Comparison of ENCODE assay signal across 25 cellular contexts in genomic region chr2:197054437-197054836, GRCh38.
A peak's percentile ranks its signal among the peaks of the same experiment; 100 is the strongest.
DNase-seq lines count a peak whose midpoint lies in the region; ATAC-seq and TF ChIP-seq lines count a peak whose summit lies in the region.
"Had no signal": no experiment of that assay in that cellular context is flagged by ENCODE, and none has a peak within 500 bp of the region (broad histone marks: within the 10 kb centered on the region; RNA-seq: fewer than 3 reads in every experiment).

No MANE protein-coding gene starts in this region.

- H3K27me3 Mint-ChIP-seq in CD4-positive, alpha-beta memory T cell, result no peaks in the 10 kb centered on the region
- no peaks in the 10 kb centered on the region for H3K27me3 Mint-ChIP-seq in activated naive CD8-positive, alpha-beta T cell treated with anti-CD3 and anti-CD28 coated beads, Interleukin-2, amount 50 U/mL, for 24 hours
- no peaks in the 10 kb centered on the region for H3K27me3 Mint-ChIP-seq in activated CD8-positive, alpha-beta memory T cell treated with anti-CD3 and anti-CD28 coated beads, Interleukin-2, amount 10 ng/mL, durations not matched to agents 7 days and 5 days

- H3K9me3 Mint-ChIP-seq in CD4-positive, alpha-beta memory T cell, result peaks cover 0 to 26% (median 12%) of the 10 kb centered on the region in 8 donors
- peaks cover 33% of the 10 kb centered on the region for H3K9me3 Mint-ChIP-seq in activated naive CD8-positive, alpha-beta T cell treated with anti-CD3 and anti-CD28 coated beads, Interleukin-2, amount 50 U/mL, for 24 hours
- peaks cover 12% of the 10 kb centered on the region for H3K9me3 Mint-ChIP-seq in activated CD8-positive, alpha-beta memory T cell treated with anti-CD3 and anti-CD28 coated beads, Interleukin-2, amount 10 ng/mL, durations not matched to agents 7 days and 5 days (ENCODE audit: low read depth)

- no peak overlapping the region for H3K4me3 Mint-ChIP-seq in CD4-positive, alpha-beta memory T cell
- H3K4me3 Mint-ChIP-seq in activated naive CD8-positive, alpha-beta T cell treated with anti-CD3 and anti-CD28 coated beads, Interleukin-2, amount 50 U/mL, for 24 hours, result no peak overlapping the region
- no peak overlapping the region for H3K4me3 Mint-ChIP-seq in activated CD8-positive, alpha-beta memory T cell treated with anti-CD3 and anti-CD28 coated beads, Interleukin-2, amount 10 ng/mL, durations not matched to agents 7 days and 5 days
- H3K4me3 Mint-ChIP-seq: CD8-positive, alpha-beta T cell; H9 had no signal

- no peak overlapping the region for H3K27ac ChIP-seq in CD4-positive, alpha-beta memory T cell (ENCODE audit: low read depth, low read length)
- H3K27ac ChIP-seq: ascending aorta, dorsolateral prefrontal cortex, tibial nerve had no signal

- peaks cover 0 to 6% of the 10 kb centered on the region in 2 donors for H3K9me3 ChIP-seq in CD4-positive, alpha-beta memory T cell (ENCODE audit: control insufficient read depth in 1 of 2, low read length in 2 of 2)

- no peaks in the 10 kb centered on the region for H3K27me3 ChIP-seq in CD4-positive, alpha-beta memory T cell (ENCODE audit: insufficient read depth, low read length)
- H3K27me3 ChIP-seq in kidney epithelial cell (ENCODE audit: control insufficient read depth, insufficient read depth, low read length), result no peaks in the 10 kb centered on the region
- H3K27me3 ChIP-seq: ascending aorta, dorsolateral prefrontal cortex, tibial nerve had no signal

- H3K36me3 Mint-ChIP-seq in CD4-positive, alpha-beta memory T cell, result peaks cover 80 to 88% of the 10 kb centered on the region in 2 donors
- H3K36me3 Mint-ChIP-seq in activated naive CD8-positive, alpha-beta T cell treated with anti-CD3 and anti-CD28 coated beads, Interleukin-2, amount 50 U/mL, for 24 hours (ENCODE audit: low read depth), result peaks cover 86% of the 10 kb centered on the region
- peaks cover 93% of the 10 kb centered on the region for H3K36me3 Mint-ChIP-seq in activated CD8-positive, alpha-beta memory T cell treated with anti-CD3 and anti-CD28 coated beads, Interleukin-2, amount 10 ng/mL, durations not matched to agents 7 days and 5 days

- no peak for DNase-seq in CD4-positive, alpha-beta memory T cell
- DNase-seq in ELR (ENCODE audit: low read depth) (peak; percentile 51), kidney epithelial cell (ENCODE audit: low read depth) (peak; percentile 14), NCI-H1436 treated with DMSO at 0.1 percent for 48 hours (lab: John Stamatoyannopoulos, UW) (no peak), hepatic stellate cell (ENCODE audit: low spot score) (no peak)
- no peak for DNase-seq in activated naive CD8-positive, alpha-beta T cell treated with anti-CD3 and anti-CD28 coated beads, Interleukin-2, amount 50 U/mL, for 24 hours
- DNase-seq in activated CD8-positive, alpha-beta memory T cell treated with anti-CD3 and anti-CD28 coated beads, Interleukin-2, amount 10 ng/mL, durations not matched to agents 7 days and 5 days, result no peak
- no peak for DNase-seq in stimulated activated CD4-positive, alpha-beta T cell treated with anti-CD3 and anti-CD28 coated beads, Interleukin-2, amount 100 ng/mL, for 24 hours
- DNase-seq: activated CD4-positive, alpha-beta T cell treated with anti-CD3 and anti-CD28 coated beads for 1 hour; activated gamma-delta T cell treated with Interleukin-2 at 50 U/mL for 16 hours; CD8-positive, alpha-beta T cell; DMS53; dorsolateral prefrontal cortex; H9; hypothalamus; NCI-H1694 treated with DMSO at 0.1 percent for 48 hours; NCI-H69; SHP77; small intestine; stimulated activated CD4-positive, alpha-beta T cell treated with anti-CD3 and anti-CD28 coated beads, Interleukin-2, amount 100 ng/mL, for 48 hours; stimulated activated naive CD4-positive, alpha-beta T cell treated with Interleukin-2 at 50 U/mL for 16 hours had no signal

- CTCF ChIA-PET in CD4-positive, alpha-beta memory T cell (lab: Charles Lee; ENCODE audit: partially characterized antibody), result no interaction called here
- CTCF ChIA-PET in activated CD8-positive, alpha-beta memory T cell treated with anti-CD3 and anti-CD28 coated beads, Interleukin-2, amount 10 ng/mL, durations not matched to agents 7 days and 5 days (lab: Charles Lee), result no interaction called here

- H3K4me1 ChIP-seq in CD4-positive, alpha-beta memory T cell (ENCODE audit: insufficient read depth, low read length), result peaks cover 30% of the 10 kb centered on the region
- H3K4me1 ChIP-seq: ascending aorta, tibial nerve had no signal

- peak overlapping the region in 4 of 7 donors; percentile 0 to 77 (median 34) for H3K27ac Mint-ChIP-seq in CD4-positive, alpha-beta memory T cell
- peak overlapping the region; percentile 58 for H3K27ac Mint-ChIP-seq in activated naive CD8-positive, alpha-beta T cell treated with anti-CD3 and anti-CD28 coated beads, Interleukin-2, amount 50 U/mL, for 24 hours
- no peak overlapping the region for H3K27ac Mint-ChIP-seq in activated CD8-positive, alpha-beta memory T cell treated with anti-CD3 and anti-CD28 coated beads, Interleukin-2, amount 10 ng/mL, durations not matched to agents 7 days and 5 days
- H3K27ac Mint-ChIP-seq: H9 had no signal

- no peak for TF ChIP-seq CTCF in kidney epithelial cell (IDR thresholded peaks at IDR 0.05; ENCODE audit: insufficient read depth, low read length, poor library complexity, severe bottlenecking)

- no peak overlapping the region for H3K4me3 ChIP-seq in CD4-positive, alpha-beta memory T cell (ENCODE audit: low read length in 2 of 2)
- no peak overlapping the region for H3K4me3 ChIP-seq in kidney epithelial cell (ENCODE audit: low read depth, low read length)
- H3K4me3 ChIP-seq: ascending aorta, dorsolateral prefrontal cortex, K562, lung, tibial nerve had no signal

- ATAC-seq in activated naive CD8-positive, alpha-beta T cell treated with anti-CD3 and anti-CD28 coated beads, Interleukin-2, amount 50 U/mL, for 24 hours, result peak; percentile 80
- no peak for ATAC-seq in activated CD8-positive, alpha-beta memory T cell treated with anti-CD3 and anti-CD28 coated beads, Interleukin-2, amount 10 ng/mL, durations not matched to agents 7 days and 5 days
- ATAC-seq: CD8-positive, alpha-beta T cell; K562 had no signal

- intact Hi-C loops in CD4-positive, alpha-beta memory T cell (cut with micrococcal nuclease), result no loop called here

- POLR2A ChIA-PET in CD4-positive, alpha-beta memory T cell (lab: Charles Lee; ENCODE audit: partially characterized antibody), result interaction anchor here (1.1 to 1.2 kb wide), 2 partner anchors 9 to 19 kb away, joined by 3 to 5 read pairs; no protein-coding TSS in a partner anchor

- H3K36me3 ChIP-seq in CD4-positive, alpha-beta memory T cell (ENCODE audit: insufficient read depth, low read length), result peaks cover 26% of the 10 kb centered on the region
- H3K36me3 ChIP-seq in kidney epithelial cell (ENCODE audit: control insufficient read depth, insufficient read depth, low read length), result no peaks in the 10 kb centered on the region

- peaks cover 14 to 26% (median 20%) of the 10 kb centered on the region in 4 donors for H3K4me1 Mint-ChIP-seq in CD4-positive, alpha-beta memory T cell
- H3K4me1 Mint-ChIP-seq in activated naive CD8-positive, alpha-beta T cell treated with anti-CD3 and anti-CD28 coated beads, Interleukin-2, amount 50 U/mL, for 24 hours, result peaks cover 14% of the 10 kb centered on the region
- peaks cover 4% of the 10 kb centered on the region for H3K4me1 Mint-ChIP-seq in activated CD8-positive, alpha-beta memory T cell treated with anti-CD3 and anti-CD28 coated beads, Interleukin-2, amount 10 ng/mL, durations not matched to agents 7 days and 5 days
- H3K4me1 Mint-ChIP-seq: H9 had no signal

Comparison
In these comparisons a context has a peak if more than half of its experiments do, and no peak if none do; other contexts are left out.
1. DNase-seq: peak in ELR (single experiment) and kidney epithelial cell (single experiment); none in CD4-positive, alpha-beta memory T cell (0 of 5), activated naive CD8-positive, alpha-beta T cell treated with anti-CD3 and anti-CD28 coated beads, Interleukin-2, amount 50 U/mL, for 24 hours (single experiment), activated CD8-positive, alpha-beta memory T cell treated with anti-CD3 and anti-CD28 coated beads, Interleukin-2, amount 10 ng/mL, durations not matched to agents 7 days and 5 days (single experiment), NCI-H1436 treated with DMSO at 0.1 percent for 48 hours (single experiment), hepatic stellate cell (single experiment) and stimulated activated CD4-positive, alpha-beta T cell treated with anti-CD3 and anti-CD28 coated beads, Interleukin-2, amount 100 ng/mL, for 24 hours (0 of 2).